Comparison of ENCODE assay signal across 9 cellular contexts in the genomic region with DNA sequence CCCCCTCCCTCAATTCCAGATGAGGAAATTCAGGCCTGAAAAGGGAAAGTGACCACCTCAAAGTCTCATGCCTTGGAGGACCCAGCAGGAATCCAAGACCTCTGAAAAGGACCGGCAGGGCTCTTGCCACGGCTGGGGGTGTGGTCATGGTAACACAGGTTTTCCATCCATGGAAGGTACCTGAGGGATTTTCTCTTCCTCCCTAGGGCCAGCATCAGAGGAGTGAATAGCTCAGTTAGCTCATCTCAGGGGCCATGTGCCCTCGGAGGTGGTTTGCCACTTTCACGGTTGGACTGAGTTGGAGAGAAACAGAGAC. TPM values are rescaled to one million over a fixed set of nuclear protein-coding genes. Genes with fewer than 3 reads are reported as not detected.
DNase-seq lines count a peak whose midpoint lies in the region; ATAC-seq and TF ChIP-seq lines count a peak whose summit lies in the region.
"Had no signal": no experiment of that assay in that cellular context is flagged by ENCODE, and none has a peak within 500 bp of the region (broad histone marks: within the 10 kb centered on the region; RNA-seq: fewer than 3 reads in every experiment).

No MANE protein-coding gene starts in this region.

- H3K27me3 Mint-ChIP-seq in activated CD8-positive, alpha-beta memory T cell treated with anti-CD3 and anti-CD28 coated beads, Interleukin-2, amount 10 ng/mL, durations not matched to agents 7 days and 5 days: no peaks in the 10 kb centered on the region
- H3K27me3 Mint-ChIP-seq in osteocyte (ENCODE audit: unreplicated experiment): peaks cover 9% of the 10 kb centered on the region

- TF ChIP-seq CTCF in testis (IDR thresholded peaks at IDR 0.05): no peak
- no peak for TF ChIP-seq CTCF in osteocyte (IDR thresholded peaks at IDR 0.05)

- H3K27ac ChIP-seq in iPS-20b (ENCODE audit: low read length) (no peak overlapping the region), testis (no peak overlapping the region)

- CTCF ChIA-PET in activated CD8-positive, alpha-beta memory T cell treated with anti-CD3 and anti-CD28 coated beads, Interleukin-2, amount 10 ng/mL, durations not matched to agents 7 days and 5 days (lab: Charles Lee): interaction anchor here (0.8 to 4.9 kb wide), 10 partner anchors 9 to 140 kb away, joined by 3 to 52 read pairs (median 10); a partner anchor contains a TSS

- H3K4me3 ChIP-seq in iPS-20b (ENCODE audit: low read length): peak overlapping the region; percentile 65; the same call in 1 of the 2 replicates
- peak overlapping the region; percentile 42 to 57 for H3K4me3 ChIP-seq in testis

- H3K9me3 ChIP-seq in iPS-20b (ENCODE audit: insufficient read depth, low read depth, low read length): no peaks in the 10 kb centered on the region
- no peaks in the 10 kb centered on the region for H3K9me3 ChIP-seq in testis

- peaks cover 7% of the 10 kb centered on the region; the same call in 1 of the 2 replicates for H3K4me1 ChIP-seq in iPS-20b (ENCODE audit: insufficient read depth, low read length)
- H3K4me1 ChIP-seq in testis: peaks cover 3% of the 10 kb centered on the region

- peak; percentile 62 for DNase-seq in activated CD8-positive, alpha-beta memory T cell treated with anti-CD3 and anti-CD28 coated beads, Interleukin-2, amount 10 ng/mL, durations not matched to agents 7 days and 5 days
- no peak for DNase-seq in activated CD8-positive, alpha-beta memory T cell treated with anti-CD3 and anti-CD28 coated beads, Interleukin-2, amount 50 U/mL, for 4 hours
- DNase-seq in SW480 (ENCODE audit: low spot score): peak; percentile 16
- DNase-seq in testis: no peak
- DNase-seq in osteocyte (ENCODE audit: extremely low spot score, unreplicated experiment): no peak
- no peak for DNase-seq in effector CD8-positive, alpha-beta T cell (lab: John Stamatoyannopoulos, UW)

- H3K9me3 Mint-ChIP-seq in activated CD8-positive, alpha-beta memory T cell treated with anti-CD3 and anti-CD28 coated beads, Interleukin-2, amount 10 ng/mL, durations not matched to agents 7 days and 5 days (ENCODE audit: low read depth): no peaks in the 10 kb centered on the region
- no peaks in the 10 kb centered on the region for H3K9me3 Mint-ChIP-seq in osteocyte (ENCODE audit: unreplicated experiment)

- TF ChIP-seq POLR2A in testis (IDR thresholded peaks at IDR 0.05): no peak

- 25 to 34% methylated on average over 4 of the region's 4 CpGs for WGBS in testis, 2 donors

- H3K36me3 ChIP-seq in iPS-20b (ENCODE audit: insufficient read depth, low read depth, low read length) (no peaks in the 10 kb centered on the region), testis (ENCODE audit: low read depth, missing control alignments) (no peaks in the 10 kb centered on the region)

- H3K27ac Mint-ChIP-seq in activated CD8-positive, alpha-beta memory T cell treated with anti-CD3 and anti-CD28 coated beads, Interleukin-2, amount 10 ng/mL, durations not matched to agents 7 days and 5 days: peak overlapping the region; percentile 92
- no peak overlapping the region for H3K27ac Mint-ChIP-seq in osteocyte (ENCODE audit: unreplicated experiment)

- peaks cover 70% of the 10 kb centered on the region for H3K4me1 Mint-ChIP-seq in activated CD8-positive, alpha-beta memory T cell treated with anti-CD3 and anti-CD28 coated beads, Interleukin-2, amount 10 ng/mL, durations not matched to agents 7 days and 5 days
- H3K4me1 Mint-ChIP-seq in osteocyte (ENCODE audit: unreplicated experiment): no peaks in the 10 kb centered on the region

- peaks cover 39% of the 10 kb centered on the region for H3K36me3 Mint-ChIP-seq in activated CD8-positive, alpha-beta memory T cell treated with anti-CD3 and anti-CD28 coated beads, Interleukin-2, amount 10 ng/mL, durations not matched to agents 7 days and 5 days
- H3K36me3 Mint-ChIP-seq in osteocyte (ENCODE audit: unreplicated experiment): no peaks in the 10 kb centered on the region

- peak overlapping the region; percentile 90 for H3K4me3 Mint-ChIP-seq in activated CD8-positive, alpha-beta memory T cell treated with anti-CD3 and anti-CD28 coated beads, Interleukin-2, amount 10 ng/mL, durations not matched to agents 7 days and 5 days
- no peak overlapping the region for H3K4me3 Mint-ChIP-seq in osteocyte (ENCODE audit: unreplicated experiment)

- peaks cover 66% of the 10 kb centered on the region for H3K27me3 ChIP-seq in iPS-20b (ENCODE audit: insufficient read depth, low read length)
- H3K27me3 ChIP-seq in testis: no peaks in the 10 kb centered on the region

- intact Hi-C loops in testis (cut with DNase I; ENCODE audit: low total_unique reads): no loop called here

- no peak overlapping the region for H3K9ac ChIP-seq in iPS-20b (ENCODE audit: low read depth, low read length)

- no peak for ATAC-seq in activated CD8-positive, alpha-beta memory T cell treated with anti-CD3 and anti-CD28 coated beads, Interleukin-2, amount 10 ng/mL, durations not matched to agents 7 days and 5 days
- no peak for ATAC-seq in GM18909 (IDR thresholded peaks at IDR 0.05; ENCODE audit: poor library complexity, unreplicated experiment)

RNA-seq across cellular contexts. Expression of a gene that starts 1.3 kb away (rescaled TPM):
- 100 to 1,000 TPM in 1 of 2 experiments, 10 to 100 TPM in 1; 68.7 to 103 TPM for total RNA-seq in activated CD8-positive, alpha-beta memory T cell treated with anti-CD3 and anti-CD28 coated beads, Interleukin-2, amount 10 ng/mL, durations not matched to agents 7 days and 5 days
- total RNA-seq in testis (10 to 100 TPM in 1 of 2 donors, 1 to 10 TPM in 1; 6.3 to 16.0 TPM), osteocyte (not detected in 2 replicates)
- polyA plus RNA-seq in testis (ENCODE audit: insufficient read depth, low read depth, low replicate concordance): 9.5 TPM

RNA-seq across cellular contexts. Expression of a gene that starts 59.7 kb away (rescaled TPM):
- not detected for total RNA-seq in activated CD8-positive, alpha-beta memory T cell treated with anti-CD3 and anti-CD28 coated beads, Interleukin-2, amount 10 ng/mL, durations not matched to agents 7 days and 5 days
- total RNA-seq in testis (1 to 10 TPM; 3.5 to 4.2 TPM), osteocyte (not detected in 2 replicates)
- 1.7 TPM for polyA plus RNA-seq in testis (ENCODE audit: insufficient read depth, low read depth, low replicate concordance)
- total RNA-seq: RPMI7951 had no signal

Comparison
In these comparisons a context has a peak if more than half of its experiments do, and no peak if none do; other contexts are left out.
1. DNase-seq: peak in activated CD8-positive, alpha-beta memory T cell treated with anti-CD3 and anti-CD28 coated beads, Interleukin-2, amount 10 ng/mL, durations not matched to agents 7 days and 5 days (single experiment) and SW480 (single experiment); none in activated CD8-positive, alpha-beta memory T cell treated with anti-CD3 and anti-CD28 coated beads, Interleukin-2, amount 50 U/mL, for 4 hours (single experiment), testis (single experiment), osteocyte (single experiment) and effector CD8-positive, alpha-beta T cell (single experiment).